Comparison of ENCODE assay signal across 24 cellular contexts in genomic region chr5:169735913-169736312, GRCh38.
"Had no signal": no experiment of that assay in that cellular context is flagged by ENCODE, and none has a peak within 500 bp of the region (broad histone marks: within the 10 kb centered on the region; RNA-seq: fewer than 3 reads in every experiment).

No MANE protein-coding gene starts in this region.

- H3K36me3 ChIP-seq: left ventricle myocardium inferior, lower lobe of right lung, stomach, thoracic aorta, transverse colon had no signal

- H3K4me3 Mint-ChIP-seq: natural killer cell treated with Interleukin-12 subunit alpha and Interleukin-12 subunit beta and Interleukin-15 and Interleukin-18, amount 100 ng/mL, for 72 hours had no signal

- H3K9me3 ChIP-seq: left ventricle myocardium inferior, lower lobe of right lung, psoas muscle, spleen, stomach, thoracic aorta, transverse colon had no signal

- H3K4me1 ChIP-seq: left ventricle myocardium inferior, lower lobe of right lung, psoas muscle, stomach, transverse colon had no signal

- H3K27ac ChIP-seq: dorsolateral prefrontal cortex, hepatocyte, left ventricle myocardium inferior, lower lobe of right lung, psoas muscle, stomach, thoracic aorta, transverse colon had no signal

- H3K27me3 Mint-ChIP-seq: natural killer cell treated with Interleukin-12 subunit alpha and Interleukin-12 subunit beta and Interleukin-15 and Interleukin-18, amount 100 ng/mL, for 72 hours had no signal

- DNase-seq: cortex of kidney; dorsolateral prefrontal cortex; effector memory CD4-positive, alpha-beta T cell; foreskin fibroblast; kidney; left cardiac atrium; left ventricle myocardium inferior; lower lobe of right lung; mesenchymal stem cell; midbrain; psoas muscle; spleen; stimulated activated CD4-positive, alpha-beta T cell treated with anti-CD3 and anti-CD28 coated beads, Interleukin-15, amount 100 ng/mL, for 24 hours; stimulated activated CD4-positive, alpha-beta T cell treated with anti-CD3 and anti-CD28 coated beads, Interleukin-1b, Interleukin-23, amount 100 ng/mL, for 48 hours; stimulated activated CD4-positive, alpha-beta T cell treated with anti-CD3 and anti-CD28 coated beads, Interleukin-4, amount 100 ng/mL, for 24 hours; stimulated activated naive CD4-positive, alpha-beta T cell; stomach; substantia nigra; transverse colon had no signal

- H3K27me3 ChIP-seq: hepatocyte, spleen, stomach, transverse colon had no signal

- H3K9me3 Mint-ChIP-seq: natural killer cell treated with Interleukin-12 subunit alpha and Interleukin-12 subunit beta and Interleukin-15 and Interleukin-18, amount 100 ng/mL, for 72 hours had no signal

- H3K4me3 ChIP-seq: dorsolateral prefrontal cortex, hepatocyte, left ventricle myocardium inferior, lower lobe of right lung, psoas muscle, spleen, stomach, thoracic aorta, transverse colon had no signal

- H3K4me2 ChIP-seq: hepatocyte had no signal

- ATAC-seq: esophagus mucosa; left cardiac atrium; lower lobe of right lung; natural killer cell treated with Interleukin-12 subunit alpha and Interleukin-12 subunit beta and Interleukin-15 and Interleukin-18, amount 100 ng/mL, for 72 hours; psoas muscle; sciatic nerve had no signal
